18 cellular contexts compared by ENCODE assay signal in genomic region chr6:69416739-69417138, GRCh38.
DNase-seq lines count a peak whose midpoint lies in the region; ATAC-seq and TF ChIP-seq lines count a peak whose summit lies in the region.
"Had no signal": no experiment of that assay in that cellular context is flagged by ENCODE, and none has a peak within 500 bp of the region (broad histone marks: within the 10 kb centered on the region; RNA-seq: fewer than 3 reads in every experiment).

No MANE protein-coding gene starts in this region.

- no peaks in the 10 kb centered on the region for H3K4me1 ChIP-seq in left lung
- H3K4me1 ChIP-seq: vagina had no signal

- in situ Hi-C loops in ACHN (cut with HindIII; ENCODE audit: low pct_ligation_motif_present, low pct_unique_long_range_greater_than_20kb, low sequenced_read_pairs) = no loop called here

- TF ChIP-seq CTCF in left lung (IDR thresholded peaks at IDR 0.05) (no peak), GM10248 (IDR thresholded peaks at IDR 0.05; ENCODE audit: control extremely low read depth, extremely low read depth, low read depth, missing control alignments) (no peak)

- TF ChIP-seq POLR2A in GM18505 (IDR thresholded peaks at IDR 0.05; ENCODE audit: borderline replicate concordance, extremely low read depth, insufficient read depth, insufficient read length) = no peak

- TF ChIP-seq RAD21 in Ishikawa (IDR thresholded peaks at IDR 0.05; ENCODE audit: low read depth) = no peak

- H3K4me3 ChIP-seq in left lung = no peak overlapping the region
- H3K4me3 ChIP-seq: coronary artery, vagina had no signal

- POLR2A ChIA-PET in GM10248 (lab: Yijun Ruan, JAX) = no interaction called here

- H3K36me3 ChIP-seq in left lung = no peaks in the 10 kb centered on the region
- H3K36me3 ChIP-seq: vagina had no signal

- peak; percentile 69 for DNase-seq in ACHN
- DNase-seq in T1000 (lab: John Stamatoyannopoulos, UW) = peak; percentile 75
- peak; percentile 22 for DNase-seq in hepatic stellate cell (ENCODE audit: low spot score)
- no peak for DNase-seq in NCI-H345 treated with DMSO at 0.1 percent for 48 hours (lab: John Stamatoyannopoulos, UW; ENCODE audit: unreplicated experiment)
- no peak for DNase-seq in left lung
- no peak for DNase-seq in GM10248 (ENCODE audit: extremely low spot score)
- DNase-seq: activated CD8-positive, alpha-beta T cell treated with anti-CD3 and anti-CD28 coated beads, Interleukin-2, amount 10 ng/mL, durations not matched to agents 7 days and 5 days; activated T-cell treated with anti-CD3 and anti-CD28 coated beads, Interleukin-2, amount 50 U/mL, for 72 hours; GDM1; immature natural killer cell; Kasumi-1; NCI-H774; stimulated activated naive CD8-positive, alpha-beta T cell treated with anti-CD3 and anti-CD28 coated beads, Interleukin-15, Interleukin-2, amounts not matched to agents 100 U/mL and 50 U/mL, for 24 hours had no signal

- H3K27ac ChIP-seq in left lung = no peak overlapping the region
- H3K27ac ChIP-seq: coronary artery, vagina had no signal

- H3K27me3 ChIP-seq in left lung = no peaks in the 10 kb centered on the region
- H3K27me3 ChIP-seq: vagina had no signal

- peaks cover 0 to 10% of the 10 kb centered on the region in 2 donors for H3K9me3 ChIP-seq in left lung
- H3K9me3 ChIP-seq: vagina had no signal

- intact Hi-C loops in left lung (cut with DNase I) = no loop called here

- TF ChIP-seq EP300 in Ishikawa (IDR thresholded peaks at IDR 0.05; ENCODE audit: borderline replicate concordance) = no peak

- no peak for ATAC-seq in left lung
- ATAC-seq in GM18505 (IDR thresholded peaks at IDR 0.05; ENCODE audit: unreplicated experiment) = no peak
- ATAC-seq: activated CD8-positive, alpha-beta T cell treated with anti-CD3 and anti-CD28 coated beads, Interleukin-2, amount 10 ng/mL, durations not matched to agents 7 days and 5 days; activated T-cell treated with anti-CD3 and anti-CD28 coated beads, Interleukin-2, amount 50 U/mL, for 72 hours; stimulated activated naive CD8-positive, alpha-beta T cell treated with anti-CD3 and anti-CD28 coated beads, Interleukin-15, Interleukin-2, amounts not matched to agents 100 U/mL and 50 U/mL, for 24 hours; WTC11 had no signal

- CTCF ChIA-PET in GM10248 (lab: Yijun Ruan, JAX) = no interaction called here

TF ChIP-seq in Ishikawa, 13 proteins besides CTCF, POLR2A, EP300 and RAD21:
- TF ChIP-seq, protein P1, sequence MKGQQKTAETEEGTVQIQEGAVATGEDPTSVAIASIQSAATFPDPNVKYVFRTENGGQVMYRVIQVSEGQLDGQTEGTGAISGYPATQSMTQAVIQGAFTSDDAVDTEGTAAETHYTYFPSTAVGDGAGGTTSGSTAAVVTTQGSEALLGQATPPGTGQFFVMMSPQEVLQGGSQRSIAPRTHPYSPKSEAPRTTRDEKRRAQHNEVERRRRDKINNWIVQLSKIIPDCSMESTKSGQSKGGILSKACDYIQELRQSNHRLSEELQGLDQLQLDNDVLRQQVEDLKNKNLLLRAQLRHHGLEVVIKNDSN (IDR thresholded peaks at IDR 0.05) = no peak
- TF ChIP-seq NFIC (IDR thresholded peaks at IDR 0.05) = peak; percentile 69
- TF ChIP-seq TAF1 (IDR thresholded peaks at IDR 0.05; ENCODE audit: low read depth) = no peak
- TF ChIP-seq YY1 (IDR thresholded peaks at IDR 0.05; ENCODE audit: low read depth) = no peak
- TF ChIP-seq CREB1 (IDR thresholded peaks at IDR 0.05; ENCODE audit: low read depth) = no peak
- no peak for TF ChIP-seq TEAD4 (IDR thresholded peaks at IDR 0.05)
- no peak for TF ChIP-seq CEBPB (IDR thresholded peaks at IDR 0.05)

Comparison
In these comparisons a context has a peak if more than half of its experiments do, and no peak if none do; other contexts are left out.
1. DNase-seq: peak in ACHN (single experiment), T1000 (single experiment) and hepatic stellate cell (single experiment); none in NCI-H345 treated with DMSO at 0.1 percent for 48 hours (single experiment), left lung (0 of 2) and GM10248 (single experiment).